28 cellular contexts compared by ENCODE assay signal in genomic region chr17:43220511-43221125, GRCh38. TPM values are rescaled to one million over a fixed set of nuclear protein-coding genes. Genes with fewer than 3 reads are reported as not detected.
"Had no signal": no experiment of that assay in that cellular context is flagged by ENCODE, and none has a peak within 500 bp of the region (broad histone marks: within the 10 kb centered on the region; RNA-seq: fewer than 3 reads in every experiment).

No MANE protein-coding gene starts in this region.

- H3K4me2 ChIP-seq: hepatocyte had no signal

- H3K9me3 Mint-ChIP-seq: activated CD4-positive, alpha-beta T cell treated with anti-CD3 and anti-CD28 coated beads, Interleukin-2, amount 10 ng/mL, durations not matched to agents 7 days and 5 days; activated naive CD8-positive, alpha-beta T cell treated with anti-CD3 and anti-CD28 coated beads, Interleukin-2, amount 50 U/mL, for 24 hours; activated T-helper 1 cell treated with anti-CD3 and anti-CD28 coated beads, Interleukin-12 subunit alpha, Interleukin-12 subunit beta, Interleukin-2, Interleukin-4 antibody, amounts not matched to agents 30 ng/mL and 10 ng/mL and 1 ng/mL, durations not matched to agents 14 hours and 24 hours and 36 hours; immature natural killer cell; mesothelial cell of epicardium; nephron had no signal

- H3K27me3 ChIP-seq: cardiac muscle cell, hepatocyte, left lung, tibial artery had no signal

- H3K9me3 ChIP-seq: left lung, tibial artery had no signal

- ATAC-seq: activated CD8-positive, alpha-beta T cell treated with anti-CD3 and anti-CD28 coated beads, Interleukin-2, amount 10 ng/mL, durations not matched to agents 7 days and 5 days; activated naive CD8-positive, alpha-beta T cell treated with anti-CD3 and anti-CD28 coated beads, Interleukin-2, amount 50 U/mL, for 24 hours; esophagus mucosa; stimulated activated naive CD8-positive, alpha-beta T cell treated with anti-CD3 and anti-CD28 coated beads, Interleukin-15, Interleukin-2, amounts not matched to agents 100 U/mL and 50 U/mL, for 24 hours; T-helper 17 cell had no signal

- FAIRE-seq: endothelial cell of umbilical vein, urothelium cell line had no signal

- H3K27ac Mint-ChIP-seq: activated CD4-positive, alpha-beta T cell treated with anti-CD3 and anti-CD28 coated beads, Interleukin-2, amount 10 ng/mL, durations not matched to agents 7 days and 5 days; activated naive CD8-positive, alpha-beta T cell treated with anti-CD3 and anti-CD28 coated beads, Interleukin-2, amount 50 U/mL, for 24 hours; activated T-helper 1 cell treated with anti-CD3 and anti-CD28 coated beads, Interleukin-12 subunit alpha, Interleukin-12 subunit beta, Interleukin-2, Interleukin-4 antibody, amounts not matched to agents 30 ng/mL and 10 ng/mL and 1 ng/mL, durations not matched to agents 14 hours and 24 hours and 36 hours; mesothelial cell of epicardium had no signal

- H3K27ac ChIP-seq: cardiac muscle cell, hepatocyte, left lung, tibial artery had no signal

- H3K4me3 Mint-ChIP-seq: activated CD4-positive, alpha-beta T cell treated with anti-CD3 and anti-CD28 coated beads, Interleukin-2, amount 10 ng/mL, durations not matched to agents 7 days and 5 days; activated CD8-positive, alpha-beta T cell treated with anti-CD3 and anti-CD28 coated beads, Interleukin-2, amount 10 ng/mL, durations not matched to agents 7 days and 5 days; activated naive CD8-positive, alpha-beta T cell treated with anti-CD3 and anti-CD28 coated beads, Interleukin-2, amount 50 U/mL, for 24 hours; activated T-helper 1 cell treated with anti-CD3 and anti-CD28 coated beads, Interleukin-12 subunit alpha, Interleukin-12 subunit beta, Interleukin-2, Interleukin-4 antibody, amounts not matched to agents 30 ng/mL and 10 ng/mL and 1 ng/mL, durations not matched to agents 14 hours and 24 hours and 36 hours; immature natural killer cell; mesothelial cell of epicardium; nephron; T-helper 17 cell had no signal

- H3K27me3 Mint-ChIP-seq: activated CD4-positive, alpha-beta T cell treated with anti-CD3 and anti-CD28 coated beads, Interleukin-2, amount 10 ng/mL, durations not matched to agents 7 days and 5 days; activated naive CD8-positive, alpha-beta T cell treated with anti-CD3 and anti-CD28 coated beads, Interleukin-2, amount 50 U/mL, for 24 hours; T-helper 17 cell had no signal

- DNase-seq: activated CD4-positive, alpha-beta T cell treated with anti-CD3 and anti-CD28 coated beads, Interleukin-2, amount 10 ng/mL, durations not matched to agents 7 days and 5 days; activated gamma-delta T cell; activated naive CD4-positive, alpha-beta T cell treated with anti-CD3 and anti-CD28 coated beads, Interleukin-2, amount 50 U/mL, for 16 hours; activated naive CD8-positive, alpha-beta T cell treated with anti-CD3 and anti-CD28 coated beads, Interleukin-2, amount 50 U/mL, for 24 hours; effector memory CD4-positive, alpha-beta T cell; foreskin melanocyte; glutamatergic neuron; immature natural killer cell; left lung; occipital lobe; stimulated activated CD4-positive, alpha-beta T cell treated with anti-CD3 and anti-CD28 coated beads, Interleukin-4, amount 100 ng/mL, for 1 hour; stimulated activated naive CD8-positive, alpha-beta T cell treated with anti-CD3 and anti-CD28 coated beads, Interleukin-15, Interleukin-2, amounts not matched to agents 100 U/mL and 50 U/mL, for 24 hours; T-helper 17 cell; tibial artery had no signal

- H3K79me2 ChIP-seq: hepatocyte had no signal

- H3K4me1 ChIP-seq: left lung, tibial artery had no signal

- H3K4me1 Mint-ChIP-seq: mesothelial cell of epicardium, nephron had no signal

- H3K4me3 ChIP-seq: cardiac muscle cell, hepatocyte, left lung, tibial artery had no signal

- H3K36me3 ChIP-seq: cardiac muscle cell had no signal

- H2AFZ ChIP-seq: hepatocyte had no signal

RNA-seq across cellular contexts. Expression of gene CCDC200, which starts 7.8 kb away (rescaled TPM):
- total RNA-seq: activated CD4-positive, alpha-beta T cell treated with anti-CD3 and anti-CD28 coated beads, Interleukin-2, amount 10 ng/mL, durations not matched to agents 7 days and 5 days; activated CD8-positive, alpha-beta T cell treated with anti-CD3 and anti-CD28 coated beads, Interleukin-2, amount 10 ng/mL, durations not matched to agents 7 days and 5 days; cerebellum; dermis microvascular lymphatic vessel endothelial cell; endothelial cell of umbilical vein; esophagus mucosa; hepatocyte; kidney epithelial cell; lung microvascular endothelial cell; mesothelial cell of epicardium; occipital lobe; subcutaneous adipose tissue had no signal
- polyA plus RNA-seq: endothelial cell of umbilical vein had no signal

RNA-seq across cellular contexts. Expression of gene RNU2-1, which starts 13.2 kb away (rescaled TPM):
- total RNA-seq: cardiac muscle cell, cerebellum, dermis microvascular lymphatic vessel endothelial cell, hepatocyte, kidney epithelial cell, lung microvascular endothelial cell, occipital lobe, subcutaneous adipose tissue had no signal
- polyA plus RNA-seq: cardiac muscle cell, endothelial cell of umbilical vein, hepatocyte, immature natural killer cell had no signal
